Comparison of ENCODE assay signal across 17 cellular contexts in genomic region chr3:125118600-125118999, GRCh38.
"Had no signal": no experiment of that assay in that cellular context is flagged by ENCODE, and none has a peak within 500 bp of the region (broad histone marks: within the 10 kb centered on the region; RNA-seq: fewer than 3 reads in every experiment).

No MANE protein-coding gene starts in this region.

- H3K36me3 ChIP-seq: gastrocnemius medialis, heart right ventricle, neutrophil, suprapubic skin, upper lobe of right lung had no signal

- H3K4me3 Mint-ChIP-seq: activated T-cell treated with anti-CD3 and anti-CD28 coated beads, Interleukin-2, amount 50 U/mL, for 72 hours; dendritic cell treated with granulocyte-macrophage colony-stimulating factor and Interleukin-4, amounts not matched to agents 40 ng/mL and 50 ng/mL, for 4 days had no signal

- H3K4me3 ChIP-seq: gastrocnemius medialis, heart right ventricle, lung, suprapubic skin, upper lobe of right lung had no signal

- H3K27ac Mint-ChIP-seq: activated T-cell treated with anti-CD3 and anti-CD28 coated beads, Interleukin-2, amount 50 U/mL, for 72 hours; dendritic cell treated with granulocyte-macrophage colony-stimulating factor and Interleukin-4, amounts not matched to agents 40 ng/mL and 50 ng/mL, for 4 days had no signal

- H3K9me3 Mint-ChIP-seq: activated T-cell treated with anti-CD3 and anti-CD28 coated beads, Interleukin-2, amount 50 U/mL, for 72 hours had no signal

- H3K27ac ChIP-seq: gastrocnemius medialis, neutrophil, suprapubic skin had no signal

- DNase-seq: activated CD4-positive, alpha-beta T cell treated with anti-CD3 and anti-CD28 coated beads, Interleukin-2, amount 50 U/mL, for 4 hours; activated CD4-positive, CD25-positive, alpha-beta regulatory T cell treated with anti-CD3 and anti-CD28 coated beads, Interleukin-2, amount 50 U/mL, for 72 hours; activated gamma-delta T cell treated with Interleukin-2 at 50 U/mL for 16 hours; activated T-cell treated with anti-CD3 and anti-CD28 coated beads, Interleukin-2, amount 50 U/mL, for 72 hours; aorta; erythroblast; gastrocnemius medialis; heart right ventricle; stimulated activated CD4-positive, alpha-beta T cell treated with anti-CD3 and anti-CD28 coated beads, Interleukin-15, amount 100 ng/mL, for 24 hours; stimulated activated CD4-positive, alpha-beta T cell treated with anti-CD3 and anti-CD28 coated beads, Interleukin-4, amount 100 ng/mL, for 1 hour; stimulated activated naive CD4-positive, alpha-beta T cell treated with Interleukin-2 at 50 U/mL for 16 hours; T1000; upper lobe of right lung had no signal

- H3K27me3 ChIP-seq: gastrocnemius medialis, heart right ventricle, suprapubic skin, upper lobe of right lung had no signal

- ATAC-seq: activated T-cell treated with anti-CD3 and anti-CD28 coated beads, Interleukin-2, amount 50 U/mL, for 72 hours; gastrocnemius medialis; heart right ventricle; upper lobe of right lung had no signal
